ENCODE assay signal across 13 cellular contexts in genomic region chr20:23269954-23270353, GRCh38.
DNase-seq lines count a peak whose midpoint lies in the region; TF ChIP-seq lines count a peak whose summit lies in the region.
"Had no signal": no experiment of that assay in that cellular context is flagged by ENCODE, and none has a peak within 500 bp of the region (broad histone marks: within the 10 kb centered on the region; RNA-seq: fewer than 3 reads in every experiment).

No MANE protein-coding gene starts in this region.

- H3K4me1 ChIP-seq in SJCRH30: peaks cover 30% of the 10 kb centered on the region
- no peaks in the 10 kb centered on the region for H3K4me1 ChIP-seq in esophagus squamous epithelium
- H3K4me1 ChIP-seq: foreskin keratinocyte had no signal

- no peak overlapping the region for H3K4me3 Mint-ChIP-seq in mesothelial cell of epicardium
- no peak overlapping the region for H3K4me3 Mint-ChIP-seq in type B pancreatic cell
- no peak overlapping the region for H3K4me3 Mint-ChIP-seq in immature natural killer cell
- H3K4me3 Mint-ChIP-seq: activated T-cell treated with anti-CD3 and anti-CD28 coated beads, Interleukin-2, amount 50 U/mL, for 72 hours had no signal

- H3K27ac ChIP-seq in SJCRH30 (peak overlapping the region; percentile 32), esophagus squamous epithelium (peak overlapping the region in 3 of 4 donors; percentile 42 to 75 (median 66))
- H3K27ac ChIP-seq: foreskin keratinocyte had no signal

- H3K27me3 ChIP-seq in SJCRH30 (no peaks in the 10 kb centered on the region), esophagus squamous epithelium (no peaks in the 10 kb centered on the region)
- H3K27me3 ChIP-seq: foreskin keratinocyte had no signal

- no peaks in the 10 kb centered on the region for H3K36me3 ChIP-seq in SJCRH30
- no peaks in the 10 kb centered on the region for H3K36me3 ChIP-seq in esophagus squamous epithelium

- H3K4me3 ChIP-seq in SJCRH30: no peak overlapping the region
- H3K4me3 ChIP-seq in esophagus squamous epithelium: no peak overlapping the region

- no peak for DNase-seq in SJCRH30
- DNase-seq in esophagus squamous epithelium (lab: John Stamatoyannopoulos, UW): no peak
- DNase-seq in mesothelial cell of epicardium (ENCODE audit: low spot score in 2 of 2, unreplicated experiment in 2 of 2): no peak
- no peak for DNase-seq in type B pancreatic cell (ENCODE audit: extremely low spot score, unreplicated experiment)
- no peak for DNase-seq in activated CD4-positive, alpha-beta T cell treated with anti-CD3 and anti-CD28 coated beads, Interleukin-2, amount 50 U/mL, for 4 hours
- DNase-seq in NCI-H1417 (lab: John Stamatoyannopoulos, UW): no peak
- DNase-seq in immature natural killer cell: no peak
- DNase-seq: activated T-cell treated with anti-CD3 and anti-CD28 coated beads, Interleukin-2, amount 50 U/mL, for 72 hours; amniotic stem cell; C1 segment of cervical spinal cord; DND-41; SHP77 had no signal

- H3K4me1 Mint-ChIP-seq in mesothelial cell of epicardium (no peaks in the 10 kb centered on the region), type B pancreatic cell (ENCODE audit: unreplicated experiment) (peaks cover 11% of the 10 kb centered on the region), immature natural killer cell (no peaks in the 10 kb centered on the region)

- H3K27me3 Mint-ChIP-seq in mesothelial cell of epicardium (ENCODE audit: low read depth) (no peaks in the 10 kb centered on the region), type B pancreatic cell (no peaks in the 10 kb centered on the region), immature natural killer cell (ENCODE audit: low read depth in 3 of 3) (no peaks in the 10 kb centered on the region)

- H3K9me3 Mint-ChIP-seq in mesothelial cell of epicardium: peaks cover 12% of the 10 kb centered on the region
- H3K9me3 Mint-ChIP-seq in type B pancreatic cell: peaks cover 15% of the 10 kb centered on the region
- peaks cover 0 to 9% (median 0%) of the 10 kb centered on the region in 6 donors for H3K9me3 Mint-ChIP-seq in immature natural killer cell

- 71 to 73% methylated on average over 5 of the region's 5 CpGs for WGBS in esophagus squamous epithelium, 2 donors

- peaks cover 11% of the 10 kb centered on the region for H3K9me3 ChIP-seq in SJCRH30 (replicated peaks)
- no peaks in the 10 kb centered on the region for H3K9me3 ChIP-seq in esophagus squamous epithelium

- TF ChIP-seq POLR2A in esophagus squamous epithelium (IDR thresholded peaks at IDR 0.05): no peak

- intact Hi-C loops in esophagus squamous epithelium (cut with DNase I): no loop called here

- H3K27ac Mint-ChIP-seq in mesothelial cell of epicardium (peak overlapping the region; percentile 33), type B pancreatic cell (peak overlapping the region; percentile 39), immature natural killer cell (no peak overlapping the region)
- H3K27ac Mint-ChIP-seq: activated T-cell treated with anti-CD3 and anti-CD28 coated beads, Interleukin-2, amount 50 U/mL, for 72 hours had no signal

- TF ChIP-seq CTCF in esophagus squamous epithelium (IDR thresholded peaks at IDR 0.05) (no peak), mesothelial cell of epicardium (IDR thresholded peaks at IDR 0.05; ENCODE audit: unreplicated experiment) (no peak), type B pancreatic cell (conservative IDR thresholded peaks at IDR 0.05) (no peak)

- peaks cover 1% of the 10 kb centered on the region for H3K36me3 Mint-ChIP-seq in mesothelial cell of epicardium
- H3K36me3 Mint-ChIP-seq in type B pancreatic cell: no peaks in the 10 kb centered on the region
- no peaks in the 10 kb centered on the region for H3K36me3 Mint-ChIP-seq in immature natural killer cell

Comparison
In these comparisons a context has a peak if more than half of its experiments do, and no peak if none do; other contexts are left out.
1. H3K27ac Mint-ChIP-seq: peak in mesothelial cell of epicardium (single experiment) and type B pancreatic cell (single experiment); none in immature natural killer cell (0 of 6).